ENCODE assay signal across 18 cellular contexts in genomic region chr15:100266166-100266565, GRCh38.
DNase-seq lines count a peak whose midpoint lies in the region; ATAC-seq and TF ChIP-seq lines count a peak whose summit lies in the region.
"Had no signal": no experiment of that assay in that cellular context is flagged by ENCODE, and none has a peak within 500 bp of the region (broad histone marks: within the 10 kb centered on the region; RNA-seq: fewer than 3 reads in every experiment).

No MANE protein-coding gene starts in this region.

- H3K4me1 ChIP-seq in colonic mucosa (no peaks in the 10 kb centered on the region), lung (ENCODE audit: control insufficient read depth in 2 of 2, insufficient read depth in 2 of 2, low read length in 2 of 2) (no peaks in the 10 kb centered on the region), stomach (no peaks in the 10 kb centered on the region)
- H3K4me1 ChIP-seq: A549, Caco-2 had no signal

- peak; percentile 11 for DNase-seq in activated CD8-positive, alpha-beta T cell treated with anti-CD3 and anti-CD28 coated beads, Interleukin-2, amount 10 ng/mL, durations not matched to agents 7 days and 5 days
- no peak for DNase-seq in activated CD8-positive, alpha-beta T cell treated with anti-CD3 and anti-CD28 coated beads for 36 hours
- peak; percentile 3 for DNase-seq in colonic mucosa
- DNase-seq in lung (ENCODE audit: low spot score): peak; percentile 18
- peak; percentile 11 for DNase-seq in stomach
- no peak for DNase-seq in erythroblast (lab: John Stamatoyannopoulos, UW)
- DNase-seq in GOT3 (lab: John Stamatoyannopoulos, UW): no peak
- DNase-seq: AML-193; Caco-2; CD4-positive, alpha-beta T cell; GDM1; H9; IMR-90 had no signal

- H3K36me3 Mint-ChIP-seq in activated CD8-positive, alpha-beta T cell treated with anti-CD3 and anti-CD28 coated beads, Interleukin-2, amount 10 ng/mL, durations not matched to agents 7 days and 5 days (ENCODE audit: low read depth): no peaks in the 10 kb centered on the region
- no peaks in the 10 kb centered on the region for H3K36me3 Mint-ChIP-seq in activated CD8-positive, alpha-beta T cell treated with anti-CD3 and anti-CD28 coated beads for 36 hours (ENCODE audit: low read depth)

- no peak for TF ChIP-seq POLR2A in stomach (IDR thresholded peaks at IDR 0.05)
- TF ChIP-seq POLR2A in erythroblast (IDR thresholded peaks at IDR 0.05; ENCODE audit: low read length): no peak

- H3K27ac Mint-ChIP-seq in activated CD8-positive, alpha-beta T cell treated with anti-CD3 and anti-CD28 coated beads, Interleukin-2, amount 10 ng/mL, durations not matched to agents 7 days and 5 days: no peak overlapping the region
- no peak overlapping the region for H3K27ac Mint-ChIP-seq in activated CD8-positive, alpha-beta T cell treated with anti-CD3 and anti-CD28 coated beads for 36 hours
- H3K27ac Mint-ChIP-seq: CD4-positive, alpha-beta T cell; GM23338 had no signal

- peaks cover 6% of the 10 kb centered on the region for H3K27me3 Mint-ChIP-seq in activated CD8-positive, alpha-beta T cell treated with anti-CD3 and anti-CD28 coated beads, Interleukin-2, amount 10 ng/mL, durations not matched to agents 7 days and 5 days (ENCODE audit: low read depth)
- H3K27me3 Mint-ChIP-seq in activated CD8-positive, alpha-beta T cell treated with anti-CD3 and anti-CD28 coated beads for 36 hours: no peaks in the 10 kb centered on the region
- H3K27me3 Mint-ChIP-seq: CD4-positive, alpha-beta T cell had no signal

- intact Hi-C loops in activated CD8-positive, alpha-beta T cell treated with anti-CD3 and anti-CD28 coated beads for 36 hours (cut with micrococcal nuclease): no loop called here
- intact Hi-C loops in colonic mucosa (cut with DNase I): no loop called here
- intact Hi-C loops in stomach (cut with DNase I; ENCODE audit: low total_unique reads): no loop called here

- H3K9me3 Mint-ChIP-seq in activated CD8-positive, alpha-beta T cell treated with anti-CD3 and anti-CD28 coated beads, Interleukin-2, amount 10 ng/mL, durations not matched to agents 7 days and 5 days (ENCODE audit: insufficient read depth): no peaks in the 10 kb centered on the region
- H3K9me3 Mint-ChIP-seq in activated CD8-positive, alpha-beta T cell treated with anti-CD3 and anti-CD28 coated beads for 36 hours: peaks cover 3% of the 10 kb centered on the region
- H3K9me3 Mint-ChIP-seq: CD4-positive, alpha-beta T cell had no signal

- H3K27ac ChIP-seq in colonic mucosa: no peak overlapping the region
- H3K27ac ChIP-seq in lung (ENCODE audit: low read depth in 1 of 2, low read length in 1 of 2): no peak overlapping the region
- H3K27ac ChIP-seq in stomach: no peak overlapping the region
- H3K27ac ChIP-seq: 22Rv1, A549, C4-2B had no signal

- no peak for TF ChIP-seq EP300 in stomach (IDR thresholded peaks at IDR 0.05)

- no peaks in the 10 kb centered on the region for H3K27me3 ChIP-seq in colonic mucosa
- H3K27me3 ChIP-seq in lung (ENCODE audit: control insufficient read depth, insufficient read depth): no peaks in the 10 kb centered on the region
- no peaks in the 10 kb centered on the region for H3K27me3 ChIP-seq in stomach

- H3K4me3 ChIP-seq in colonic mucosa (no peak overlapping the region), lung (no peak overlapping the region), stomach (no peak overlapping the region)
- H3K4me3 ChIP-seq: A549, GM23338 had no signal

- CTCF ChIA-PET in activated CD8-positive, alpha-beta T cell treated with anti-CD3 and anti-CD28 coated beads, Interleukin-2, amount 10 ng/mL, durations not matched to agents 7 days and 5 days (lab: Charles Lee): no interaction called here
- CTCF ChIA-PET in activated CD8-positive, alpha-beta T cell treated with anti-CD3 and anti-CD28 coated beads for 36 hours (lab: Charles Lee): no interaction called here

- ATAC-seq in activated CD8-positive, alpha-beta T cell treated with anti-CD3 and anti-CD28 coated beads, Interleukin-2, amount 10 ng/mL, durations not matched to agents 7 days and 5 days: no peak
- no peak for ATAC-seq in activated CD8-positive, alpha-beta T cell treated with anti-CD3 and anti-CD28 coated beads for 36 hours
- ATAC-seq in lung (ENCODE audit: insufficient read depth, low FRiP score): no peak
- no peak for ATAC-seq in HG02970 (IDR thresholded peaks at IDR 0.05; ENCODE audit: low FRiP score, unreplicated experiment)

- POLR2A ChIA-PET in activated CD8-positive, alpha-beta T cell treated with anti-CD3 and anti-CD28 coated beads, Interleukin-2, amount 10 ng/mL, durations not matched to agents 7 days and 5 days (lab: Charles Lee): no interaction called here
- POLR2A ChIA-PET in activated CD8-positive, alpha-beta T cell treated with anti-CD3 and anti-CD28 coated beads for 36 hours (lab: Charles Lee): no interaction called here

- no peak overlapping the region for H3K4me3 Mint-ChIP-seq in activated CD8-positive, alpha-beta T cell treated with anti-CD3 and anti-CD28 coated beads, Interleukin-2, amount 10 ng/mL, durations not matched to agents 7 days and 5 days
- H3K4me3 Mint-ChIP-seq in activated CD8-positive, alpha-beta T cell treated with anti-CD3 and anti-CD28 coated beads for 36 hours: no peak overlapping the region
- H3K4me3 Mint-ChIP-seq: CD4-positive, alpha-beta T cell; GM23338; H9 had no signal

- H3K4me1 Mint-ChIP-seq in activated CD8-positive, alpha-beta T cell treated with anti-CD3 and anti-CD28 coated beads, Interleukin-2, amount 10 ng/mL, durations not matched to agents 7 days and 5 days (ENCODE audit: low read depth): no peaks in the 10 kb centered on the region
- H3K4me1 Mint-ChIP-seq in activated CD8-positive, alpha-beta T cell treated with anti-CD3 and anti-CD28 coated beads for 36 hours (ENCODE audit: low read depth): no peaks in the 10 kb centered on the region

- 70 to 76% methylated on average over 10 of the region's 10 CpGs for WGBS in lung, 2 donors
- 69 to 75% (median 74%) methylated on average over 10 of the region's 10 CpGs for WGBS in stomach, 5 donors

- H3K9me3 ChIP-seq in colonic mucosa (no peaks in the 10 kb centered on the region), lung (ENCODE audit: control insufficient read depth in 2 of 2, insufficient read depth in 1 of 2, low read length in 1 of 2) (no peaks in the 10 kb centered on the region), stomach (no peaks in the 10 kb centered on the region)
- H3K9me3 ChIP-seq: Caco-2 had no signal

- no peak overlapping the region for H3K9ac ChIP-seq in colonic mucosa (ENCODE audit: low read depth in 2 of 2, low read length in 2 of 2)

- no peaks in the 10 kb centered on the region for H3K36me3 ChIP-seq in colonic mucosa
- no peaks in the 10 kb centered on the region for H3K36me3 ChIP-seq in lung (ENCODE audit: control insufficient read depth in 2 of 2, insufficient read depth in 2 of 2, low read length in 2 of 2)
- H3K36me3 ChIP-seq in stomach: peaks cover 0 to 10% (median 3%) of the 10 kb centered on the region in 4 donors

- TF ChIP-seq CTCF in activated CD8-positive, alpha-beta T cell treated with anti-CD3 and anti-CD28 coated beads for 36 hours (IDR thresholded peaks at IDR 0.05): no peak
- TF ChIP-seq CTCF in colonic mucosa (IDR thresholded peaks at IDR 0.05): no peak
- TF ChIP-seq CTCF in lung (IDR thresholded peaks at IDR 0.05; ENCODE audit: control extremely low read depth, extremely low read depth): no peak
- no peak for TF ChIP-seq CTCF in stomach (IDR thresholded peaks at IDR 0.05)

Comparison
In these comparisons a context has a peak if more than half of its experiments do, and no peak if none do; other contexts are left out.
1. DNase-seq: peak in activated CD8-positive, alpha-beta T cell treated with anti-CD3 and anti-CD28 coated beads, Interleukin-2, amount 10 ng/mL, durations not matched to agents 7 days and 5 days (single experiment), colonic mucosa (single experiment), lung (single experiment) and stomach (single experiment); none in activated CD8-positive, alpha-beta T cell treated with anti-CD3 and anti-CD28 coated beads for 36 hours (single experiment), erythroblast (0 of 2) and GOT3 (single experiment).